In genomic region chr11:14727215-14727614, GRCh38 we compare ENCODE assay signal across 18 cellular contexts.
"Had no signal": no experiment of that assay in that cellular context is flagged by ENCODE, and none has a peak within 500 bp of the region (broad histone marks: within the 10 kb centered on the region; RNA-seq: fewer than 3 reads in every experiment).

No MANE protein-coding gene starts in this region.

- H3K36me3 Mint-ChIP-seq: natural killer cell treated with Interleukin-12 subunit alpha and Interleukin-12 subunit beta and Interleukin-15 and Interleukin-18, amount 100 ng/mL, for 72 hours; stimulated activated effector memory CD8-positive, alpha-beta T cell treated with anti-CD3 and anti-CD28 coated beads, Interleukin-12 subunit alpha, Interleukin-12 subunit beta, amount 100 ng/mL, for 72 hours had no signal

- ATAC-seq: esophagus mucosa; gastrocnemius medialis; left ventricle myocardium superior; lower lobe of right lung; natural killer cell treated with Interleukin-12 subunit alpha and Interleukin-12 subunit beta and Interleukin-15 and Interleukin-18, amount 100 ng/mL, for 72 hours; psoas muscle; right cardiac atrium; stimulated activated effector memory CD8-positive, alpha-beta T cell treated with anti-CD3 and anti-CD28 coated beads, Interleukin-12 subunit alpha, Interleukin-12 subunit beta, amount 100 ng/mL, for 72 hours had no signal

- DNase-seq: dorsolateral prefrontal cortex; effector CD4-positive, alpha-beta T cell; foreskin fibroblast; gastrocnemius medialis; head of caudate nucleus; left ventricle myocardium superior; lower lobe of right lung; psoas muscle; right cardiac atrium; sigmoid colon; stimulated activated CD4-positive, alpha-beta T cell treated with anti-CD3 and anti-CD28 coated beads, Interleukin-2, amount 100 ng/mL, for 24 hours; stimulated activated CD4-positive, alpha-beta T cell treated with anti-CD3 and anti-CD28 coated beads, Interleukin-4, amount 100 ng/mL, for 24 hours; stimulated activated naive CD4-positive, alpha-beta T cell treated with Interleukin-2 at 50 U/mL for 16 hours; upper lobe of left lung had no signal

- H3K9me3 Mint-ChIP-seq: natural killer cell treated with Interleukin-12 subunit alpha and Interleukin-12 subunit beta and Interleukin-15 and Interleukin-18, amount 100 ng/mL, for 72 hours; neural crest cell had no signal

- H3K4me1 Mint-ChIP-seq: neural crest cell had no signal

- H3K27ac Mint-ChIP-seq: natural killer cell treated with Interleukin-12 subunit alpha and Interleukin-12 subunit beta and Interleukin-15 and Interleukin-18, amount 100 ng/mL, for 72 hours had no signal

- H3K4me3 Mint-ChIP-seq: natural killer cell treated with Interleukin-12 subunit alpha and Interleukin-12 subunit beta and Interleukin-15 and Interleukin-18, amount 100 ng/mL, for 72 hours; neural crest cell; stimulated activated effector memory CD8-positive, alpha-beta T cell treated with anti-CD3 and anti-CD28 coated beads, Interleukin-12 subunit alpha, Interleukin-12 subunit beta, amount 100 ng/mL, for 72 hours had no signal
